ENCODE assay signal across 9 cellular contexts in the genomic region with DNA sequence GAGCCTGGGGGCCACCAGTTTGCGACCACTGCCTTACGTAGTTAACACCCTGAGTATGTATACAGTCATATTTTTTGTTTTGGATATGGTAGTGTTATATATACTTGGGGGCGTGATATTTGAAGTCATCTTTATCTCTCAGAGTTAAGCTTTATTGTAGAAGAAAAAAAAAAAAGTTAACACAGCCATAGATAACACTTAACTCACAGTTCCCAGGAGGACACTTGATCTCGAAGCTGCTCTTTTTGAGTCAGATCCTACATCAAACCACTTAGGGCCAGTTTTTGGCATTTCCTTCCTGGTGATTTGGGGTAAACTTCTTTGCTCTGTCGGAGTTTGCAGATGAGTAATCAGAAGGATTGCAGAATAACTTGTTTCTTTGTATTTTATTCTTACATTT. TPM values are rescaled to one million over a fixed set of nuclear protein-coding genes. Genes with fewer than 3 reads are reported as not detected.
DNase-seq lines count a peak whose midpoint lies in the region; ATAC-seq and TF ChIP-seq lines count a peak whose summit lies in the region.
"Had no signal": no experiment of that assay in that cellular context is flagged by ENCODE, and none has a peak within 500 bp of the region (broad histone marks: within the 10 kb centered on the region; RNA-seq: fewer than 3 reads in every experiment).

No MANE protein-coding gene starts in this region.

- no peaks in the 10 kb centered on the region for H3K27me3 Mint-ChIP-seq in activated T-helper 2 cell treated with anti-CD3 and anti-CD28 coated beads, Interferon-gamma antibody, Interleukin-2, Interleukin-4, amounts not matched to agents 10 μg/mL and 5 μg/mL and 100 μg/mL, durations not matched to agents 14 hours and 24 hours and 36 hours (ENCODE audit: low read depth)
- H3K27me3 Mint-ChIP-seq in immature natural killer cell (ENCODE audit: low read depth in 3 of 3): peaks cover 0 to 7% (median 5%) of the 10 kb centered on the region in 3 donors

- peak; percentile 23 for DNase-seq in NOMO-1 treated with DMSO at 0.1 percent for 48 hours (lab: John Stamatoyannopoulos, UW; ENCODE audit: unreplicated experiment)
- no peak for DNase-seq in NOMO-1 treated with dmso at 0.1 percent for 144 hours (lab: John Stamatoyannopoulos, UW; ENCODE audit: unreplicated experiment)
- DNase-seq in activated T-helper 2 cell treated with anti-CD3 and anti-CD28 coated beads, Interferon-gamma antibody, Interleukin-2, Interleukin-4, amounts not matched to agents 10 μg/mL and 5 μg/mL and 100 μg/mL, durations not matched to agents 14 hours and 24 hours and 36 hours (ENCODE audit: low spot score): no peak
- DNase-seq in left ventricle myocardium superior: no peak
- DNase-seq in GM10266 (ENCODE audit: extremely low spot score): no peak
- no peak for DNase-seq in immature natural killer cell
- no peak for DNase-seq in GM19240 (ENCODE audit: insufficient read length, low spot score)
- DNase-seq: activated naive CD4-positive, alpha-beta T cell treated with anti-CD3 and anti-CD28 coated beads, Interleukin-2, amount 10 ng/mL, durations not matched to agents 7 days and 5 days had no signal

- H3K36me3 ChIP-seq in subcutaneous abdominal adipose tissue (ENCODE audit: control insufficient read depth in 5 of 5, insufficient read depth in 5 of 5, low read length in 5 of 5): peaks cover 0 to 41% (median 25%) of the 10 kb centered on the region in 5 donors

- no peaks in the 10 kb centered on the region for H3K27me3 ChIP-seq in subcutaneous abdominal adipose tissue (ENCODE audit: control insufficient read depth in 5 of 5, insufficient read depth in 4 of 5, low read length in 5 of 5)

- intact Hi-C loops in activated T-helper 2 cell treated with anti-CD3 and anti-CD28 coated beads, Interferon-gamma antibody, Interleukin-2, Interleukin-4, amounts not matched to agents 10 μg/mL and 5 μg/mL and 100 μg/mL, durations not matched to agents 14 hours and 24 hours and 36 hours (cut with micrococcal nuclease): loop anchor here (1.0 to 10.0 kb wide), 7 partner anchors 8 to 403 kb away; partner anchors contain the start of genes CCP110, COQ7, GDE1 and SMG1
- intact Hi-C loops in left ventricle myocardium superior (cut with micrococcal nuclease): no loop called here

- peak overlapping the region; percentile 26 to 88 (median 69) for H3K9ac ChIP-seq in subcutaneous abdominal adipose tissue (ENCODE audit: low read length in 5 of 5)

- peak overlapping the region; percentile 98 for H3K27ac ChIP-seq in subcutaneous abdominal adipose tissue (ENCODE audit: low read depth, low read length)

- no peak for TF ChIP-seq CTCF in GM10266 (IDR thresholded peaks at IDR 0.05; ENCODE audit: control insufficient read depth, insufficient read depth, low read depth, missing control alignments)

- H3K4me3 Mint-ChIP-seq in activated T-helper 2 cell treated with anti-CD3 and anti-CD28 coated beads, Interferon-gamma antibody, Interleukin-2, Interleukin-4, amounts not matched to agents 10 μg/mL and 5 μg/mL and 100 μg/mL, durations not matched to agents 14 hours and 24 hours and 36 hours (ENCODE audit: low read depth): peak overlapping the region; percentile 42
- H3K4me3 Mint-ChIP-seq in immature natural killer cell: peak overlapping the region in 1 of 5 donors; percentile 79

- peak; percentile 54 for ATAC-seq in left ventricle myocardium superior

- peak overlapping the region in 4 of 5 donors; percentile 51 to 78 (median 64) for H3K4me3 ChIP-seq in subcutaneous abdominal adipose tissue (ENCODE audit: low read depth in 1 of 5, low read length in 5 of 5)

- peaks cover 76% of the 10 kb centered on the region for H3K36me3 Mint-ChIP-seq in activated T-helper 2 cell treated with anti-CD3 and anti-CD28 coated beads, Interferon-gamma antibody, Interleukin-2, Interleukin-4, amounts not matched to agents 10 μg/mL and 5 μg/mL and 100 μg/mL, durations not matched to agents 14 hours and 24 hours and 36 hours (ENCODE audit: low read depth)
- H3K36me3 Mint-ChIP-seq in immature natural killer cell: no peaks in the 10 kb centered on the region
- H3K36me3 Mint-ChIP-seq: activated naive CD4-positive, alpha-beta T cell treated with anti-CD3 and anti-CD28 coated beads, Interleukin-2, amount 10 ng/mL, durations not matched to agents 7 days and 5 days had no signal

- H3K27ac Mint-ChIP-seq in activated T-helper 2 cell treated with anti-CD3 and anti-CD28 coated beads, Interferon-gamma antibody, Interleukin-2, Interleukin-4, amounts not matched to agents 10 μg/mL and 5 μg/mL and 100 μg/mL, durations not matched to agents 14 hours and 24 hours and 36 hours: peak overlapping the region; percentile 96
- peak overlapping the region in 2 of 6 donors; percentile 75 to 81 for H3K27ac Mint-ChIP-seq in immature natural killer cell
- H3K27ac Mint-ChIP-seq: activated naive CD4-positive, alpha-beta T cell treated with anti-CD3 and anti-CD28 coated beads, Interleukin-2, amount 10 ng/mL, durations not matched to agents 7 days and 5 days had no signal

- H3K4me1 Mint-ChIP-seq in activated T-helper 2 cell treated with anti-CD3 and anti-CD28 coated beads, Interferon-gamma antibody, Interleukin-2, Interleukin-4, amounts not matched to agents 10 μg/mL and 5 μg/mL and 100 μg/mL, durations not matched to agents 14 hours and 24 hours and 36 hours (ENCODE audit: low read depth): peaks cover 51% of the 10 kb centered on the region
- peaks cover 0 to 18% of the 10 kb centered on the region in 2 donors for H3K4me1 Mint-ChIP-seq in immature natural killer cell

- H3K9me3 Mint-ChIP-seq in activated T-helper 2 cell treated with anti-CD3 and anti-CD28 coated beads, Interferon-gamma antibody, Interleukin-2, Interleukin-4, amounts not matched to agents 10 μg/mL and 5 μg/mL and 100 μg/mL, durations not matched to agents 14 hours and 24 hours and 36 hours: peaks cover 2% of the 10 kb centered on the region
- H3K9me3 Mint-ChIP-seq in immature natural killer cell: no peaks in the 10 kb centered on the region
- H3K9me3 Mint-ChIP-seq: activated naive CD4-positive, alpha-beta T cell treated with anti-CD3 and anti-CD28 coated beads, Interleukin-2, amount 10 ng/mL, durations not matched to agents 7 days and 5 days had no signal

- peaks cover 13 to 72% (median 66%) of the 10 kb centered on the region in 5 donors for H3K4me1 ChIP-seq in subcutaneous abdominal adipose tissue (ENCODE audit: control insufficient read depth in 5 of 5, insufficient read depth in 5 of 5, low read length in 5 of 5)

- H3K9me3 ChIP-seq in subcutaneous abdominal adipose tissue (ENCODE audit: control insufficient read depth in 5 of 5, low read length in 5 of 5): no peaks in the 10 kb centered on the region

RNA-seq across cellular contexts. Expression of gene ITPRIPL2, which starts 5.8 kb away (rescaled TPM):
- 44.4 and 48.0 TPM in 2 replicates for total RNA-seq in activated T-helper 2 cell treated with anti-CD3 and anti-CD28 coated beads, Interferon-gamma antibody, Interleukin-2, Interleukin-4, amounts not matched to agents 10 μg/mL and 5 μg/mL and 100 μg/mL, durations not matched to agents 14 hours and 24 hours and 36 hours
- total RNA-seq in left ventricle myocardium superior: 12.3 TPM
- under 1 TPM in 2 of 3 donors, not detected in 1; 0.59 to 0.90 TPM for polyA plus RNA-seq in immature natural killer cell

RNA-seq across cellular contexts. Expression of gene SYT17, which starts 48.5 kb away (rescaled TPM):
- 0.34 and 0.57 TPM in 2 replicates for total RNA-seq in activated T-helper 2 cell treated with anti-CD3 and anti-CD28 coated beads, Interferon-gamma antibody, Interleukin-2, Interleukin-4, amounts not matched to agents 10 μg/mL and 5 μg/mL and 100 μg/mL, durations not matched to agents 14 hours and 24 hours and 36 hours
- total RNA-seq in left ventricle myocardium superior: 0.64 TPM
- not detected for polyA plus RNA-seq in immature natural killer cell

RNA-seq across cellular contexts. Expression of gene COQ7, which starts 52.1 kb away (rescaled TPM):
- 19.5 and 19.7 TPM in 2 replicates for total RNA-seq in activated T-helper 2 cell treated with anti-CD3 and anti-CD28 coated beads, Interferon-gamma antibody, Interleukin-2, Interleukin-4, amounts not matched to agents 10 μg/mL and 5 μg/mL and 100 μg/mL, durations not matched to agents 14 hours and 24 hours and 36 hours
- 40.1 TPM for total RNA-seq in left ventricle myocardium superior
- polyA plus RNA-seq in immature natural killer cell: 10 to 100 TPM; 14.3 to 16.6 (median 14.8) TPM
